ENCODE assay signal across 23 cellular contexts in the genomic region with DNA sequence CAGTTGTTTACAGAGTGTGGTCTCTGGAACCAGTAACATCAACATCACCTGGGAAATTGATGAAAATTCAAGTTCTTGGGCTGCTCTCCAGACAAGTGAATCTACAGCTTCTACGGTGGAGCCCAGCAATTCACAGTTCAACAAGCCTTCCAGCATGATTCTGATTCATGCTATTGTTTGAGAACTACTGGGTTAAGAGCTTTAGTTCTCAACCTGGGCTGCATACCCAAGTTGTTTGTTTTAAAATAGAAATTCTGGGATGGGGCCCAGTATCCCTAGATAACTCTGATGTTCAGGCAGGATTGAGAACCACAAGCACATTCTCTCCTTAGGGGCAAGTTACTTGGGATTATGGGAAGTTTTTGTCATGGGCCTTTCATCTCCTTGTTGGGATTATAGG. TPM values are rescaled to one million over a fixed set of nuclear protein-coding genes. Genes with fewer than 3 reads are reported as not detected.
A peak's percentile ranks its signal among the peaks of the same experiment; 100 is the strongest.
DNase-seq lines count a peak whose midpoint lies in the region; ATAC-seq, FAIRE-seq and TF ChIP-seq lines count a peak whose summit lies in the region.
"Had no signal": no experiment of that assay in that cellular context is flagged by ENCODE, and none has a peak within 500 bp of the region (broad histone marks: within the 10 kb centered on the region; RNA-seq: fewer than 3 reads in every experiment).

No MANE protein-coding gene starts in this region.

- no peaks in the 10 kb centered on the region; the same call in 1 of the 2 replicates for H3K27me3 Mint-ChIP-seq in HFFc6 (ENCODE audit: insufficient read depth)
- no peaks in the 10 kb centered on the region for H3K27me3 Mint-ChIP-seq in effector memory CD8-positive, alpha-beta T cell
- H3K27me3 Mint-ChIP-seq: activated CD4-positive, alpha-beta T cell treated with anti-CD3 and anti-CD28 coated beads for 36 hours; activated naive CD8-positive, alpha-beta T cell; B cell had no signal

- CTCF ChIA-PET in GM12878 (lab: Yijun Ruan, JAX): interaction anchor here (0.8 to 1.5 kb wide), 2 partner anchors 56 to 171 kb away, joined by 3 read pairs; a partner anchor contains a TSS

- no peaks in the 10 kb centered on the region for H3K79me2 ChIP-seq in GM12878 (ENCODE audit: control insufficient read depth, insufficient read depth, low read length)
- H3K79me2 ChIP-seq: parathyroid adenoma had no signal

- H4K20me1 ChIP-seq in GM12878 (ENCODE audit: control insufficient read depth, insufficient read depth): no peaks in the 10 kb centered on the region

- H3K36me3 ChIP-seq in GM12878 (ENCODE audit: control insufficient read depth in 2 of 2, insufficient read depth in 2 of 2, low read length in 1 of 2): no peaks in the 10 kb centered on the region
- H3K36me3 ChIP-seq: left ventricle myocardium inferior, thyroid gland had no signal

- no peak for TF ChIP-seq EP300 in GM12878 (IDR thresholded peaks at IDR 0.05; ENCODE audit: borderline replicate concordance in 1 of 2, control insufficient read depth in 1 of 2, low read depth in 2 of 2, low read length in 2 of 2)

- no peak for TF ChIP-seq POLR2A in GM12878 (IDR thresholded peaks at IDR 0.05; ENCODE audit: low read depth, low read length)

- no peak for TF ChIP-seq CTCF in HFFc6 (IDR thresholded peaks at IDR 0.05)
- TF ChIP-seq CTCF in GM12878 (IDR thresholded peaks at IDR 0.05 in 2 of 3, conservative IDR thresholded peaks at IDR 0.05 in 1 of 3; ENCODE audit: control insufficient read depth in 2 of 3, extremely low read depth in 1 of 3, insufficient read depth in 1 of 3, low read depth in 3 of 3, low read length in 3 of 3): no peak
- no peak for TF ChIP-seq CTCF in fibroblast of the aortic adventitia (IDR thresholded peaks at IDR 0.05; ENCODE audit: insufficient read depth, low read length)

- no peak for ATAC-seq in GM12878
- no peak for ATAC-seq in effector memory CD8-positive, alpha-beta T cell (replicated peaks)
- ATAC-seq: T-cell had no signal

- no peak overlapping the region for H3K4me3 Mint-ChIP-seq in HFFc6
- no peak overlapping the region for H3K4me3 Mint-ChIP-seq in effector memory CD8-positive, alpha-beta T cell
- H3K4me3 Mint-ChIP-seq: activated CD4-positive, alpha-beta T cell treated with anti-CD3 and anti-CD28 coated beads for 36 hours; B cell; brain; nephron; T-cell had no signal

- TF ChIP-seq RAD21 in GM12878 (IDR thresholded peaks at IDR 0.05; ENCODE audit: insufficient read depth, low read depth, low read length): no peak

- peaks cover 16% of the 10 kb centered on the region for H3K4me1 Mint-ChIP-seq in HFFc6 (ENCODE audit: low read depth)
- H3K4me1 Mint-ChIP-seq in effector memory CD8-positive, alpha-beta T cell (ENCODE audit: low read depth in 2 of 2): no peaks in the 10 kb centered on the region
- H3K4me1 Mint-ChIP-seq: nephron had no signal

- H3K4me1 ChIP-seq in GM12878 (ENCODE audit: control insufficient read depth, insufficient read depth, low read length): peaks cover 19% of the 10 kb centered on the region
- H3K4me1 ChIP-seq: left ventricle myocardium inferior, parathyroid adenoma, thyroid gland had no signal

- intact Hi-C loops in GM12878 (cut with micrococcal nuclease; ENCODE audit: unreplicated experiment): loop anchor here (5.0 to 10.0 kb wide), 2 partner anchors 36 to 879 kb away; a partner anchor contains a TSS

- DNase-seq in HFFc6: no peak
- DNase-seq in GM12878 (ENCODE audit: low read depth, low spot score): no peak
- DNase-seq in fibroblast of the aortic adventitia (ENCODE audit: low read depth): peak; percentile 86
- no peak for DNase-seq in effector memory CD8-positive, alpha-beta T cell
- no peak for DNase-seq in islet precursor cell
- DNase-seq in NCI-H146 treated with DMSO at 0.1 percent for 48 hours (lab: John Stamatoyannopoulos, UW; ENCODE audit: unreplicated experiment): no peak
- no peak for DNase-seq in NCI-H510A (lab: John Stamatoyannopoulos, UW)
- DNase-seq: activated CD4-positive, alpha-beta T cell treated with anti-CD3 and anti-CD28 coated beads for 36 hours; DND-41; glutamatergic neuron; left ventricle myocardium inferior; midbrain; NCI-H146; NCI-H82; SHP77 treated with DMSO at 0.1 percent for 48 hours; T-cell; thyroid gland had no signal

- peaks cover 6% of the 10 kb centered on the region; the same call in 2 of the 3 replicates for H3K9me3 ChIP-seq in GM12878 (replicated peaks; ENCODE audit: control insufficient read depth, insufficient read depth, low read length)
- H3K9me3 ChIP-seq: left ventricle myocardium inferior, thyroid gland had no signal

- H3K27ac Mint-ChIP-seq in HFFc6: peak overlapping the region; percentile 93; the same call in 1 of the 2 replicates
- H3K27ac Mint-ChIP-seq in effector memory CD8-positive, alpha-beta T cell: no peak overlapping the region
- H3K27ac Mint-ChIP-seq: B cell, nephron had no signal

- POLR2A ChIA-PET in GM12878 (lab: Charles Lee): interaction anchor here (1.2 kb wide), 1 partner anchor 40 kb away, joined by 3 read pairs; no protein-coding TSS in a partner anchor

- no peaks in the 10 kb centered on the region for H3K36me3 Mint-ChIP-seq in HFFc6 (ENCODE audit: low read depth)
- H3K36me3 Mint-ChIP-seq in effector memory CD8-positive, alpha-beta T cell (ENCODE audit: insufficient read depth): no peaks in the 10 kb centered on the region
- H3K36me3 Mint-ChIP-seq: activated naive CD8-positive, alpha-beta T cell; brain; T-cell had no signal

- H3K4me3 ChIP-seq in GM12878 (no peak overlapping the region), fibroblast of the aortic adventitia (ENCODE audit: low read depth, low read length) (no peak overlapping the region)
- H3K4me3 ChIP-seq: coronary artery, left ventricle myocardium inferior, thyroid gland had no signal

- H3K9ac ChIP-seq in GM12878 (ENCODE audit: control insufficient read depth, insufficient read depth, low read length): no peak overlapping the region
- H3K9ac ChIP-seq: parathyroid adenoma had no signal

- no TSS peak for BruUV-seq in GM12878 (replicated peaks; lab: Mats Ljungman, UMichigan)

- no peak for FAIRE-seq in GM12878 (lab: Jason Lieb, UNC)

- RAD21 ChIA-PET in GM12878 (lab: Charles Lee; ENCODE audit: unreplicated experiment): interaction anchor here (0.5 to 1.9 kb wide), 2 partner anchors 156 to 282 kb away, joined by 3 to 7 read pairs; a partner anchor contains a TSS

- H3K4me2 ChIP-seq in GM12878 (ENCODE audit: control insufficient read depth, insufficient read depth): no peak overlapping the region; the same call in 1 of the 2 replicates

- H2AFZ ChIP-seq in GM12878 (ENCODE audit: control insufficient read depth, low read depth, low read length): no peak overlapping the region
- H2AFZ ChIP-seq: parathyroid adenoma had no signal

- SMC1A ChIA-PET in GM12878 (lab: Charles Lee; ENCODE audit: uncharacterized antibody, unreplicated experiment): interaction anchor here (1.0 to 2.4 kb wide), 7 partner anchors 9 to 156 kb away, joined by 3 to 11 read pairs (median 5); a partner anchor contains a TSS

- H3K27ac ChIP-seq in GM12878 (ENCODE audit: control insufficient read depth, insufficient read depth): peak overlapping the region; percentile 87
- H3K27ac ChIP-seq: left ventricle myocardium inferior, parathyroid adenoma, thyroid gland had no signal

- 47% methylated on average over 1 of the region's 1 CpG for WGBS in GM12878 (ENCODE audit: insufficient coverage, insufficient replicate concordance, low lambda C conversion rate, missing lambda C conversion rate)

- H3K27me3 ChIP-seq in GM12878 (replicated peaks in 1 of 2; ENCODE audit: control insufficient read depth in 2 of 2, insufficient read depth in 2 of 2, low read length in 1 of 2): no peaks in the 10 kb centered on the region
- H3K27me3 ChIP-seq: thyroid gland had no signal

- peaks cover 4% of the 10 kb centered on the region; the same call in 1 of the 2 replicates for H3K9me3 Mint-ChIP-seq in HFFc6
- H3K9me3 Mint-ChIP-seq in effector memory CD8-positive, alpha-beta T cell: no peaks in the 10 kb centered on the region

- in situ Hi-C loops in GM12878 (cut with MboI): no loop called here

RNA-seq across cellular contexts. Expression of a gene that starts 37.9 kb away (rescaled TPM):
- 100 to 1,000 TPM; 331 to 409 (median 375) TPM for total RNA-seq in HFFc6 (2021; fragmentation: NEBNext Ultra II Directional; extraction: Animal tissue kit (Norgen Biotek cat#: 25700))
- 507 and 514 TPM in 2 replicates for total RNA-seq in GM12878 (2013; cell fraction: nucleolus; rRNA removed)
- total RNA-seq in GM12878 (2014; rRNA removed) (370 and 422 TPM in 2 replicates), GM12878 (2014; rRNA removed; fragmentation: Illumina TruSeq; extraction: Trizol) (418 and 420 TPM in 2 replicates), GM12878 (2021) (626 and 628 TPM in 2 replicates), fibroblast of the aortic adventitia (ENCODE audit: low replicate concordance) (144 and 222 TPM in 2 replicates)
- 983 TPM for polyA plus RNA-seq in GM12878 (2011; ENCODE audit: low read depth)
- polyA plus RNA-seq in GM12878 (2011; rRNA removed) (1,825 and 2,395 TPM in 2 replicates), GM12878 (2014; fragmentation: Illumina TruSeq; extraction: Trizol) (554 and 619 TPM in 2 replicates), GM12878 (2014; fragmentation: Nextera tagmentation; extraction: Ambion mirVana) (100 to 1,000 TPM; 633 to 835 TPM), GM12878 (2014; rRNA removed) (453 and 454 TPM in 2 replicates), GM12878 (2016; fragmentation: Nextera tagmentation; extraction: Ambion mirVana) (100 to 1,000 TPM; 632 to 679 TPM)
- 1,022 and 1,340 TPM in 2 replicates for polyA plus RNA-seq in GM12878 (2011; cell fraction: cytosol; rRNA removed)
- polyA plus RNA-seq in GM12878 (2011; cell fraction: nucleus; rRNA removed): 734 and 1,181 TPM in 2 replicates
- polyA plus RNA-seq in GM12878 (2012): 837 and 1,058 TPM in 2 replicates
- polyA minus RNA-seq in GM12878 (2011; rRNA and poly(A)+ RNA removed): 806 and 843 TPM in 2 replicates
- 247 and 251 TPM in 2 replicates for polyA minus RNA-seq in GM12878 (2011; cell fraction: cytosol; rRNA and poly(A)+ RNA removed)
- 164 and 183 TPM in 2 replicates for polyA minus RNA-seq in GM12878 (2011; cell fraction: nucleus; rRNA and poly(A)+ RNA removed)
